ENCODE assay signal across 1 cellular context in genomic region chr13:112747256-112747655, GRCh38.
TF ChIP-seq lines count a peak whose summit lies in the region.

No MANE protein-coding gene starts in this region.

TF ChIP-seq in endothelial cell of umbilical vein, 7 proteins besides CTCF, POLR2A, EP300 and RAD21:
- TF ChIP-seq GATA2 (IDR thresholded peaks at IDR 0.05; ENCODE audit: insufficient read depth, insufficient read length, low read depth, low read length) (no peak), FOS (IDR thresholded peaks at IDR 0.05; ENCODE audit: borderline replicate concordance, insufficient read depth, low read length) (no peak), JUN (IDR thresholded peaks at IDR 0.05; ENCODE audit: borderline replicate concordance, insufficient read depth, insufficient read length, low read depth) (no peak)
